8 cellular contexts compared by ENCODE assay signal in genomic region chr15:85200215-85200614, GRCh38.
A peak's percentile ranks its signal among the peaks of the same experiment; 100 is the strongest.
DNase-seq lines count a peak whose midpoint lies in the region; ATAC-seq and TF ChIP-seq lines count a peak whose summit lies in the region.
"Not testable (repeated sequence)": the region's sequence is repeated elsewhere in the genome, so short reads cannot be mapped to it uniquely, and the experiment has no call there.

No MANE protein-coding gene starts in this region.

- not testable (repeated sequence) for H4K20me1 ChIP-seq in DND-41 (ENCODE audit: insufficient read depth, low read length); GM23338 (replicated peaks; ENCODE audit: insufficient read depth)

- not testable (repeated sequence) for H3F3A ChIP-seq in GM23338 (replicated peaks; ENCODE audit: low read depth)

- not testable (repeated sequence) for DNase-seq in DND-41; GM23338 (ENCODE audit: low spot score); LNCaP clone FGC (ENCODE audit: low read depth); activated naive CD8-positive, alpha-beta T cell treated with anti-CD3 and anti-CD28 coated beads, Interleukin-2, amount 50 U/mL, for 24 hours; left lung; stimulated activated effector memory CD8-positive, alpha-beta T cell treated with anti-CD3 and anti-CD28 coated beads, Interleukin-12 subunit alpha, Interleukin-12 subunit beta, amount 100 ng/mL, for 72 hours (ENCODE audit: low spot score in 2 of 2)

- H3K9me2 ChIP-seq in GM23338 (ENCODE audit: insufficient read depth): not testable (repeated sequence)

- H3K4me2 ChIP-seq in DND-41 (ENCODE audit: insufficient read depth, low read length); GM23338: not testable (repeated sequence)

- intact Hi-C loops in left lung (cut with DNase I): not testable (repeated sequence)

- not testable (repeated sequence) for H3K36me3 Mint-ChIP-seq in GM23338 (ENCODE audit: low read depth); activated naive CD8-positive, alpha-beta T cell treated with anti-CD3 and anti-CD28 coated beads, Interleukin-2, amount 50 U/mL, for 24 hours (ENCODE audit: low read depth); stimulated activated effector memory CD8-positive, alpha-beta T cell treated with anti-CD3 and anti-CD28 coated beads, Interleukin-12 subunit alpha, Interleukin-12 subunit beta, amount 100 ng/mL, for 72 hours

- TF ChIP-seq CTCF in DND-41 (IDR thresholded peaks at IDR 0.05; ENCODE audit: borderline replicate concordance, extremely low read depth, low read length, poor library complexity, severe bottlenecking); GM23338 (conservative IDR thresholded peaks at IDR 0.05; ENCODE audit: low read depth in 2 of 2); left lung (IDR thresholded peaks at IDR 0.05): not testable (repeated sequence)
- 0 out of 2 replicates have a peak, but pooled peaks have one; percentile 1 for TF ChIP-seq CTCF in LNCaP clone FGC (IDR thresholded peaks at IDR 0.05; ENCODE audit: control insufficient read depth, extremely low read depth, insufficient read depth)

- H3K27me3 Mint-ChIP-seq in GM23338 (ENCODE audit: insufficient read depth, low read depth, poor library complexity); activated naive CD8-positive, alpha-beta T cell treated with anti-CD3 and anti-CD28 coated beads, Interleukin-2, amount 50 U/mL, for 24 hours: not testable (repeated sequence)

- not testable (repeated sequence) for H3K4me3 ChIP-seq in DND-41 (ENCODE audit: low read depth in 1 of 2, low read length in 2 of 2); GM23338; LNCaP clone FGC (ENCODE audit: low read depth, low read length); left lung

- H3K27ac ChIP-seq in DND-41 (ENCODE audit: low read length); GM23338 (ENCODE audit: low read depth); left lung: not testable (repeated sequence)

- not testable (repeated sequence) for H3K36me3 ChIP-seq in DND-41 (ENCODE audit: insufficient read depth, low read length); GM23338 (ENCODE audit: insufficient read depth); left lung

- H3K9me3 Mint-ChIP-seq in GM23338; activated naive CD8-positive, alpha-beta T cell treated with anti-CD3 and anti-CD28 coated beads, Interleukin-2, amount 50 U/mL, for 24 hours; stimulated activated effector memory CD8-positive, alpha-beta T cell treated with anti-CD3 and anti-CD28 coated beads, Interleukin-12 subunit alpha, Interleukin-12 subunit beta, amount 100 ng/mL, for 72 hours: not testable (repeated sequence)

- H3K4me1 Mint-ChIP-seq in GM23338; activated naive CD8-positive, alpha-beta T cell treated with anti-CD3 and anti-CD28 coated beads, Interleukin-2, amount 50 U/mL, for 24 hours; stimulated activated effector memory CD8-positive, alpha-beta T cell treated with anti-CD3 and anti-CD28 coated beads, Interleukin-12 subunit alpha, Interleukin-12 subunit beta, amount 100 ng/mL, for 72 hours: not testable (repeated sequence)

- H3K4me3 Mint-ChIP-seq in GM23338; activated naive CD8-positive, alpha-beta T cell treated with anti-CD3 and anti-CD28 coated beads, Interleukin-2, amount 50 U/mL, for 24 hours; stimulated activated effector memory CD8-positive, alpha-beta T cell treated with anti-CD3 and anti-CD28 coated beads, Interleukin-12 subunit alpha, Interleukin-12 subunit beta, amount 100 ng/mL, for 72 hours: not testable (repeated sequence)

- H3K79me2 ChIP-seq in DND-41 (ENCODE audit: insufficient read depth, low read length); GM23338 (replicated peaks; ENCODE audit: insufficient read depth): not testable (repeated sequence)

- H3K9me3 ChIP-seq in DND-41 (ENCODE audit: insufficient read depth, low read length, severe bottlenecking); left lung: not testable (repeated sequence)

- H2AFZ ChIP-seq in DND-41 (ENCODE audit: low read depth, low read length); GM23338: not testable (repeated sequence)

- not testable (repeated sequence) for H3K27ac Mint-ChIP-seq in GM23338; activated naive CD8-positive, alpha-beta T cell treated with anti-CD3 and anti-CD28 coated beads, Interleukin-2, amount 50 U/mL, for 24 hours; stimulated activated effector memory CD8-positive, alpha-beta T cell treated with anti-CD3 and anti-CD28 coated beads, Interleukin-12 subunit alpha, Interleukin-12 subunit beta, amount 100 ng/mL, for 72 hours

- ATAC-seq in DND-41 (ENCODE audit: insufficient read depth, low read depth) (peak; percentile 97), GM19372 (IDR thresholded peaks at IDR 0.05; ENCODE audit: low read depth, unreplicated experiment) (peak; percentile 67), GM23338 (peak; percentile 94), HG03066 (IDR thresholded peaks at IDR 0.05; ENCODE audit: low read depth, unreplicated experiment) (peak; percentile 96), left lung (peak; percentile 96)
- ATAC-seq in activated naive CD8-positive, alpha-beta T cell treated with anti-CD3 and anti-CD28 coated beads, Interleukin-2, amount 50 U/mL, for 24 hours: peak; percentile 91
- peak; percentile 92 for ATAC-seq in stimulated activated effector memory CD8-positive, alpha-beta T cell treated with anti-CD3 and anti-CD28 coated beads, Interleukin-12 subunit alpha, Interleukin-12 subunit beta, amount 100 ng/mL, for 72 hours

- H3K27me3 ChIP-seq in DND-41 (ENCODE audit: insufficient read depth, low read length, poor library complexity); GM23338 (ENCODE audit: insufficient read depth); left lung: not testable (repeated sequence)

- H3K4me1 ChIP-seq in DND-41 (ENCODE audit: insufficient read depth, low read length); GM23338 (ENCODE audit: insufficient read depth); left lung: not testable (repeated sequence)

- H3K9ac ChIP-seq in DND-41 (ENCODE audit: low read depth, low read length): not testable (repeated sequence)
